ENCODE assay signal across 8 cellular contexts in genomic region chr11:101915811-101916291, GRCh38. TPM values are rescaled to one million over a fixed set of nuclear protein-coding genes. Genes with fewer than 3 reads are reported as not detected.
DNase-seq lines count a peak whose midpoint lies in the region; ATAC-seq, FAIRE-seq and TF ChIP-seq lines count a peak whose summit lies in the region.

No MANE protein-coding gene starts in this region.

- CTCF ChIA-PET in endothelial cell of umbilical vein (lab: Charles Lee): interaction anchor here (1.0 to 4.5 kb wide), 2 partner anchors 55 to 92 kb away, joined by 4 to 51 read pairs; no protein-coding TSS in a partner anchor

- H3K36me3 ChIP-seq in BE2C (no peaks in the 10 kb centered on the region), endothelial cell of umbilical vein (ENCODE audit: control insufficient read depth in 2 of 2, extremely low read depth in 1 of 2, insufficient read depth in 2 of 2, low read length in 2 of 2) (no peaks in the 10 kb centered on the region)

- H3K4me1 Mint-ChIP-seq in nephron: peaks cover 31% of the 10 kb centered on the region

- in situ Hi-C loops in SK-MEL-5 (cut with HindIII; ENCODE audit: low pct_unique_long_range_greater_than_20kb, low sequenced_read_pairs): no loop called here

- H3K4me1 ChIP-seq in BE2C: 0 out of 2 replicates have a peak, but pooled peaks cover 5% of the 10 kb centered on the region
- peaks cover 42% of the 10 kb centered on the region for H3K4me1 ChIP-seq in endothelial cell of umbilical vein (ENCODE audit: control insufficient read depth, extremely low read depth, insufficient read depth, low read length)

- H3K27ac ChIP-seq in endothelial cell of umbilical vein (ENCODE audit: insufficient read depth, low read depth, low read length): peak overlapping the region; percentile 100

- peak overlapping the region; percentile 89 for H3K9ac ChIP-seq in endothelial cell of umbilical vein (replicated peaks; ENCODE audit: extremely low read depth, insufficient read depth, low read length)

- H3K27me3 ChIP-seq in BE2C: no peaks in the 10 kb centered on the region
- no peaks in the 10 kb centered on the region for H3K27me3 ChIP-seq in endothelial cell of umbilical vein (ENCODE audit: control insufficient read depth in 2 of 2, insufficient read depth in 2 of 2, low read length in 2 of 2)

- DNase-seq in BE2C (no peak), SK-MEL-5 (ENCODE audit: low read depth, low spot score) (peak; percentile 2), endothelial cell of umbilical vein (ENCODE audit: low read depth, low spot score) (peak; percentile 79), NCI-H524 treated with DMSO at 0.1 percent for 48 hours (lab: John Stamatoyannopoulos, UW) (no peak)
- no peak for DNase-seq in stimulated activated naive CD4-positive, alpha-beta T cell treated with Interleukin-2 at 50 U/mL for 16 hours (lab: John Stamatoyannopoulos, UW)

- ATAC-seq in GM18520 (IDR thresholded peaks at IDR 0.05; ENCODE audit: unreplicated experiment) (peak; percentile 23), HG03196 (IDR thresholded peaks at IDR 0.05; ENCODE audit: unreplicated experiment) (peak; percentile 36)

- peak overlapping the region; percentile 94 for H3K4me2 ChIP-seq in endothelial cell of umbilical vein (ENCODE audit: insufficient read depth, low read length)

- FAIRE-seq in endothelial cell of umbilical vein (lab: Jason Lieb, UNC): peak; percentile 72

- BruUV-seq in endothelial cell of umbilical vein (replicated peaks; lab: Mats Ljungman, UMichigan): no TSS peak

- no peaks in the 10 kb centered on the region for H4K20me1 ChIP-seq in endothelial cell of umbilical vein (replicated peaks; ENCODE audit: control insufficient read depth, extremely low read depth, insufficient read depth, low read length)

- peaks cover 2% of the 10 kb centered on the region for H3K79me2 ChIP-seq in endothelial cell of umbilical vein (ENCODE audit: control insufficient read depth, insufficient read depth, low read length)

- intact Hi-C loops in endothelial cell of umbilical vein (cut with micrococcal nuclease): loop anchor here (1.0 to 10.0 kb wide), 6 partner anchors 54 to 849 kb away; no protein-coding TSS in a partner anchor

- H3K27ac Mint-ChIP-seq in nephron: peak overlapping the region; percentile 86 to 93 (median 92)

- H3K4me3 ChIP-seq in BE2C (ENCODE audit: low read depth, low read length) (peak overlapping the region; percentile 87), endothelial cell of umbilical vein (replicated peaks in 1 of 3; ENCODE audit: insufficient read depth in 1 of 3, low read depth in 1 of 3, low read length in 3 of 3) (peak overlapping the region; percentile 8 to 81 (median 73))

- H3K9me3 Mint-ChIP-seq in nephron: no peaks in the 10 kb centered on the region

- H3K9me3 ChIP-seq in BE2C: no peaks in the 10 kb centered on the region
- H3K9me3 ChIP-seq in endothelial cell of umbilical vein (replicated peaks; ENCODE audit: control insufficient read depth, insufficient read depth, low read length): no peaks in the 10 kb centered on the region

- no peaks in the 10 kb centered on the region for H3K9me1 ChIP-seq in endothelial cell of umbilical vein (replicated peaks; ENCODE audit: control insufficient read depth, extremely low read depth, insufficient read depth, low read length)

- no peaks in the 10 kb centered on the region for H3K36me3 Mint-ChIP-seq in nephron (ENCODE audit: low read depth)

- H2AFZ ChIP-seq in endothelial cell of umbilical vein (ENCODE audit: low read depth, low read length): peak overlapping the region; percentile 45

- dilution Hi-C loops in endothelial cell of umbilical vein (cut with MboI; ENCODE audit: extremely low pct_ligation_motif_present, low sequenced_read_pairs): no loop called here

- TF ChIP-seq CTCF in BE2C (IDR thresholded peaks at IDR 0.05; ENCODE audit: low read depth, low read length) (no peak), endothelial cell of umbilical vein (IDR thresholded peaks at IDR 0.05; ENCODE audit: extremely low read depth in 1 of 2, insufficient read depth in 1 of 2, low read depth in 1 of 2, low read length in 2 of 2) (no peak), nephron (IDR thresholded peaks at IDR 0.05; ENCODE audit: unreplicated experiment in 3 of 3) (no peak)

- no peak for TF ChIP-seq POLR2A in endothelial cell of umbilical vein (IDR thresholded peaks at IDR 0.05; ENCODE audit: low read depth, low read length)

- POLR2A ChIA-PET in endothelial cell of umbilical vein (lab: Charles Lee): no interaction called here

- H3K27me3 Mint-ChIP-seq in nephron (ENCODE audit: low read depth): no peaks in the 10 kb centered on the region

- peak overlapping the region; percentile 87 to 96 (median 90) for H3K4me3 Mint-ChIP-seq in nephron

TF ChIP-seq in endothelial cell of umbilical vein, 7 proteins besides CTCF, POLR2A, EP300 and RAD21:
- TF ChIP-seq, protein P1, sequence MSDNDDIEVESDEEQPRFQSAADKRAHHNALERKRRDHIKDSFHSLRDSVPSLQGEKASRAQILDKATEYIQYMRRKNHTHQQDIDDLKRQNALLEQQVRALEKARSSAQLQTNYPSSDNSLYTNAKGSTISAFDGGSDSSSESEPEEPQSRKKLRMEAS (IDR thresholded peaks at IDR 0.05; ENCODE audit: insufficient read depth, insufficient read length): no peak
- TF ChIP-seq GATA2 (IDR thresholded peaks at IDR 0.05; ENCODE audit: insufficient read depth, insufficient read length, low read depth, low read length) (no peak), EZH2 (IDR thresholded peaks at IDR 0.05; ENCODE audit: borderline replicate concordance, low read depth, low read length, severe bottlenecking) (no peak), POLR2AphosphoS5 (IDR thresholded peaks at IDR 0.05; ENCODE audit: insufficient read depth, low read depth, low read length) (no peak), MYC (IDR thresholded peaks at IDR 0.05; ENCODE audit: low read depth, low read length) (no peak), JUN (IDR thresholded peaks at IDR 0.05; ENCODE audit: borderline replicate concordance, insufficient read depth, insufficient read length, low read depth) (no peak), FOS (IDR thresholded peaks at IDR 0.05; ENCODE audit: borderline replicate concordance, insufficient read depth, low read length) (no peak)

RNA-seq across cellular contexts. Expression of gene ANGPTL5, which starts 0.5 kb away (rescaled TPM):
- polyA plus RNA-seq in BE2C (2012; ENCODE audit: insufficient read depth, insufficient read length, low read depth): not detected
- not detected in 2 replicates for total RNA-seq in SK-MEL-5 (2014; rRNA removed; shearing (Covaris generic))
- polyA plus RNA-seq in SK-MEL-5 (2015; cell fraction: cytosol; rRNA removed): not detected in 2 replicates
- not detected in 2 replicates for polyA plus RNA-seq in SK-MEL-5 (2015; cell fraction: nucleus; rRNA removed)
- not detected in 2 replicates for total RNA-seq in endothelial cell of umbilical vein
- 0.03 and 0.12 TPM in 2 replicates for polyA plus RNA-seq in endothelial cell of umbilical vein
- polyA plus RNA-seq in endothelial cell of umbilical vein (2011; cell fraction: cytosol; rRNA removed): 0.12 and 0.18 TPM in 2 replicates
- polyA plus RNA-seq in endothelial cell of umbilical vein (2011; cell fraction: nucleus; rRNA removed): 0.07 and 0.22 TPM in 2 replicates
- polyA plus RNA-seq in endothelial cell of umbilical vein (2012): 0.07 and 0.14 TPM in 2 replicates
- polyA minus RNA-seq in endothelial cell of umbilical vein: not detected in 2 replicates
- not detected for polyA minus RNA-seq in endothelial cell of umbilical vein (2011; cell fraction: cytosol; rRNA and poly(A)+ RNA removed)
- polyA minus RNA-seq in endothelial cell of umbilical vein (2011; cell fraction: nucleus; rRNA and poly(A)+ RNA removed): not detected in 2 replicates

RNA-seq across cellular contexts. Expression of gene CEP126, which starts 1.0 kb away (rescaled TPM):
- 0.43 TPM for polyA plus RNA-seq in BE2C (2012; ENCODE audit: insufficient read depth, insufficient read length, low read depth)
- 0.26 and 0.35 TPM in 2 replicates for total RNA-seq in SK-MEL-5 (2014; rRNA removed; shearing (Covaris generic))
- polyA plus RNA-seq in SK-MEL-5 (2015; cell fraction: cytosol; rRNA removed): 0.24 and 0.51 TPM in 2 replicates
- 1.0 and 2.6 TPM in 2 replicates for polyA plus RNA-seq in SK-MEL-5 (2015; cell fraction: nucleus; rRNA removed)
- total RNA-seq in endothelial cell of umbilical vein: 5.8 and 9.1 TPM in 2 replicates
- 2.9 and 3.6 TPM in 2 replicates for polyA plus RNA-seq in endothelial cell of umbilical vein
- polyA plus RNA-seq in endothelial cell of umbilical vein (2011; cell fraction: cytosol; rRNA removed): 3.9 and 4.1 TPM in 2 replicates
- 14.9 and 16.2 TPM in 2 replicates for polyA plus RNA-seq in endothelial cell of umbilical vein (2011; cell fraction: nucleus; rRNA removed)
- polyA plus RNA-seq in endothelial cell of umbilical vein (2012): 10.6 and 13.2 TPM in 2 replicates
- polyA minus RNA-seq in endothelial cell of umbilical vein: 7.5 and 12.3 TPM in 2 replicates
- 1.4 TPM for polyA minus RNA-seq in endothelial cell of umbilical vein (2011; cell fraction: cytosol; rRNA and poly(A)+ RNA removed)
- 16.2 and 24.7 TPM in 2 replicates for polyA minus RNA-seq in endothelial cell of umbilical vein (2011; cell fraction: nucleus; rRNA and poly(A)+ RNA removed)

Comparison
In these comparisons a context has a peak if more than half of its experiments do, and no peak if none do; other contexts are left out.
1. DNase-seq: peak in SK-MEL-5 (single experiment) and endothelial cell of umbilical vein (single experiment); none in BE2C (single experiment), stimulated activated naive CD4-positive, alpha-beta T cell treated with Interleukin-2 at 50 U/mL for 16 hours (single experiment) and NCI-H524 treated with DMSO at 0.1 percent for 48 hours (single experiment).